9 cellular contexts compared by ENCODE assay signal in genomic region chr7:127584648-127585043, GRCh38. TPM values are rescaled to one million over a fixed set of nuclear protein-coding genes. Genes with fewer than 3 reads are reported as not detected.
DNase-seq lines count a peak whose midpoint lies in the region; ATAC-seq, FAIRE-seq and TF ChIP-seq lines count a peak whose summit lies in the region.
"Had no signal": no experiment of that assay in that cellular context is flagged by ENCODE, and none has a peak within 500 bp of the region (broad histone marks: within the 10 kb centered on the region; RNA-seq: fewer than 3 reads in every experiment).

No MANE protein-coding gene starts in this region.

- peaks cover 28 to 49% of the 10 kb centered on the region in 2 experiments; a peak in 4 of 5 replicates for H3K4me1 ChIP-seq in K562 (replicated peaks in 1 of 2; ENCODE audit: control insufficient read depth in 2 of 2, insufficient read depth in 2 of 2, low read length in 2 of 2)

- no peak for TF ChIP-seq RAD21 in K562 (CRISPR knock-in tag; conservative IDR thresholded peaks at IDR 0.05 in 1 of 2, IDR thresholded peaks at IDR 0.05 in 1 of 2)

- TF ChIP-seq POLR2A in K562 (conservative IDR thresholded peaks at IDR 0.05), result no peak

- H3K9me1 ChIP-seq in K562 (ENCODE audit: control insufficient read depth, insufficient read depth, low read length), result peaks cover 10% of the 10 kb centered on the region

- FAIRE-seq in K562 (lab: Jason Lieb, UNC) (no peak), HTR-8/SVneo (lab: Jason Lieb, UNC) (no peak)

- H3K4me3 ChIP-seq in K562, result peak overlapping the region; percentile 86

- H3K27ac Mint-ChIP-seq in activated naive CD4-positive, alpha-beta T cell treated with anti-CD3 and anti-CD28 coated beads, Interleukin-2, amount 50 U/mL, for 24 hours, result peak overlapping the region; percentile 82
- H3K27ac Mint-ChIP-seq in memory B cell, result peak overlapping the region; percentile 93
- peak overlapping the region; percentile 88 for H3K27ac Mint-ChIP-seq in type B pancreatic cell

- peak overlapping the region; percentile 92 for H3K4me2 ChIP-seq in K562 (ENCODE audit: insufficient read depth, low read length)

- no peaks in the 10 kb centered on the region for H3K27me3 ChIP-seq in K562 (ENCODE audit: control insufficient read depth in 2 of 2, insufficient read depth in 2 of 2, low read length in 2 of 2)

- 3% methylated on average over 12 of the region's 12 CpGs for WGBS in K562 (ENCODE audit: insufficient coverage, low coverage, missing lambda C conversion rate)

- peaks cover 34% of the 10 kb centered on the region for H3K79me2 ChIP-seq in K562 (ENCODE audit: control insufficient read depth, insufficient read depth, low read length)

- no peak for TF ChIP-seq EP300 in K562 (IDR thresholded peaks at IDR 0.05; ENCODE audit: low read length)

- ATAC-seq in K562 (no peak), memory B cell (ENCODE audit: low read depth) (no peak), HG03196 (IDR thresholded peaks at IDR 0.05; ENCODE audit: unreplicated experiment) (no peak)

- peaks cover 6% of the 10 kb centered on the region; the same call in 1 of the 2 replicates for H3K9me3 ChIP-seq in K562 (replicated peaks; ENCODE audit: control insufficient read depth, insufficient read depth, low read depth, low read length)

- no TSS peak for BruUV-seq in K562 (replicated peaks; lab: Mats Ljungman, UMichigan)

- peak overlapping the region; percentile 92 for H3K4me3 Mint-ChIP-seq in activated naive CD4-positive, alpha-beta T cell treated with anti-CD3 and anti-CD28 coated beads, Interleukin-2, amount 50 U/mL, for 24 hours
- peak overlapping the region; percentile 92 for H3K4me3 Mint-ChIP-seq in memory B cell
- H3K4me3 Mint-ChIP-seq in type B pancreatic cell, result peak overlapping the region; percentile 95

- H2AFZ ChIP-seq in K562 (ENCODE audit: low read depth, low read length), result peak overlapping the region; percentile 97

- no peak for DNase-seq in activated naive CD4-positive, alpha-beta T cell (lab: John Stamatoyannopoulos, UW)
- DNase-seq in K562 (ENCODE audit: extremely low read depth in 1 of 4, low spot score in 3 of 4) (no peak), memory B cell (ENCODE audit: low spot score in 2 of 2) (no peak), type B pancreatic cell (ENCODE audit: extremely low spot score, unreplicated experiment) (no peak), HTR-8/SVneo (ENCODE audit: insufficient read length, low spot score) (no peak), HPDE6-E6E7 (ENCODE audit: extremely low spot score) (no peak)

- H4K20me1 ChIP-seq in K562 (replicated peaks; ENCODE audit: control insufficient read depth, insufficient read depth, low read length), result peaks cover 15% of the 10 kb centered on the region

- CTCF ChIA-PET in K562 (lab: Yijun Ruan, JAX; ENCODE audit: low intra/inter-chr PET ratio), result no interaction called here

- H3K27ac ChIP-seq in K562 (ENCODE audit: extremely low read depth, low read depth, low read length), result peak overlapping the region; percentile 58; the same call in 1 of the 3 replicates

- no peaks in the 10 kb centered on the region for H3K9me3 Mint-ChIP-seq in activated naive CD4-positive, alpha-beta T cell treated with anti-CD3 and anti-CD28 coated beads, Interleukin-2, amount 50 U/mL, for 24 hours
- H3K9me3 Mint-ChIP-seq in memory B cell (no peaks in the 10 kb centered on the region), type B pancreatic cell (no peaks in the 10 kb centered on the region)

- peaks cover 43% of the 10 kb centered on the region for H3K36me3 ChIP-seq in K562 (ENCODE audit: control insufficient read depth, insufficient read depth, low read length)

- POLR2A ChIA-PET in K562 (lab: Yijun Ruan, JAX), result interaction anchor here (0.8 to 2.1 kb wide), 6 partner anchors 9 to 271 kb away, joined by 3 to 11 read pairs (median 6); partner anchors contain the start of gene FSCN3

- peaks cover 82% of the 10 kb centered on the region for H3K4me1 Mint-ChIP-seq in activated naive CD4-positive, alpha-beta T cell treated with anti-CD3 and anti-CD28 coated beads, Interleukin-2, amount 50 U/mL, for 24 hours
- peaks cover 42% of the 10 kb centered on the region for H3K4me1 Mint-ChIP-seq in memory B cell
- H3K4me1 Mint-ChIP-seq in type B pancreatic cell (ENCODE audit: unreplicated experiment), result peaks cover 28% of the 10 kb centered on the region

- peaks cover 7% of the 10 kb centered on the region for H3K36me3 Mint-ChIP-seq in activated naive CD4-positive, alpha-beta T cell treated with anti-CD3 and anti-CD28 coated beads, Interleukin-2, amount 50 U/mL, for 24 hours
- H3K36me3 Mint-ChIP-seq in memory B cell, result peaks cover 15% of the 10 kb centered on the region
- H3K36me3 Mint-ChIP-seq in type B pancreatic cell, result peaks cover 8% of the 10 kb centered on the region

- H3K9ac ChIP-seq in K562 (ENCODE audit: insufficient read depth in 1 of 2, low read depth in 2 of 2, low read length in 2 of 2), result peak overlapping the region; percentile 83 to 93

- in situ Hi-C loops in K562 (cut with MboI), result no loop called here

- H3K27me3 Mint-ChIP-seq in activated naive CD4-positive, alpha-beta T cell treated with anti-CD3 and anti-CD28 coated beads, Interleukin-2, amount 50 U/mL, for 24 hours, result no peaks in the 10 kb centered on the region
- no peaks in the 10 kb centered on the region for H3K27me3 Mint-ChIP-seq in memory B cell
- H3K27me3 Mint-ChIP-seq in type B pancreatic cell, result no peaks in the 10 kb centered on the region

- TF ChIP-seq CTCF in K562 (IDR thresholded peaks at IDR 0.05 in 2 of 3, conservative IDR thresholded peaks at IDR 0.05 in 1 of 3; ENCODE audit: insufficient read depth in 2 of 3, low read depth in 1 of 3, low read length in 3 of 3) (no peak), type B pancreatic cell (conservative IDR thresholded peaks at IDR 0.05) (no peak)

- intact Hi-C loops in K562 (cut with micrococcal nuclease), result loop anchor here (5.0 kb wide), 1 partner anchor 68 kb away; the partner anchor contains the start of gene SND1

RNA-seq across cellular contexts. Expression of gene GCC1, which starts 0.8 kb away (rescaled TPM):
- total RNA-seq in K562 (2011; cell fraction: chromatin; rRNA removed; ENCODE audit: low replicate concordance), result 13.3 and 16.5 TPM in 2 replicates
- total RNA-seq in K562 (2011; cell fraction: nucleolus; rRNA removed), result 12.8 and 13.8 TPM in 2 replicates
- 11.1 and 11.5 TPM in 2 replicates for total RNA-seq in K562 (2011; cell fraction: nucleoplasm; rRNA removed)
- total RNA-seq in K562 (2014; rRNA removed), result 16.5 and 19.0 TPM in 2 replicates
- total RNA-seq in K562 (2014; rRNA removed; fragmentation: Illumina TruSeq; extraction: Trizol), result 12.8 TPM in 2 replicates
- 14.1 and 15.4 TPM in 2 replicates for total RNA-seq in K562 (2015; rRNA removed; fragmentation: Illumina TruSeq; extraction: Trizol)
- total RNA-seq in K562 (2021), result 17.8 and 19.8 TPM in 2 replicates
- 5.6 and 9.0 TPM in 2 replicates for polyA plus RNA-seq in K562 (2011; rRNA removed)
- 5.6 and 6.9 TPM in 2 replicates for polyA plus RNA-seq in K562 (2011; cell fraction: cytosol; rRNA removed)
- polyA plus RNA-seq in K562 (2011; cell fraction: nucleus; rRNA removed), result 5.4 and 6.6 TPM in 2 replicates
- 11.5 and 11.7 TPM in 2 replicates for polyA plus RNA-seq in K562 (2012)
- polyA plus RNA-seq in K562 (2014; fragmentation: Illumina TruSeq; extraction: Trizol), result 10.9 and 12.3 TPM in 2 replicates
- polyA plus RNA-seq in K562 (2014; fragmentation: Nextera tagmentation; extraction: Ambion mirVana), result 1 to 10 TPM; 1.9 to 2.3 TPM
- polyA plus RNA-seq in K562 (2014; rRNA removed), result 8.4 and 9.0 TPM in 2 replicates
- 14.5 and 18.2 TPM in 2 replicates for polyA minus RNA-seq in K562 (2011; rRNA and poly(A)+ RNA removed)
- polyA minus RNA-seq in K562 (2011; cell fraction: cytosol; rRNA and poly(A)+ RNA removed), result 7.6 and 9.6 TPM in 2 replicates
- 13.7 and 16.1 TPM in 2 replicates for polyA minus RNA-seq in K562 (2011; cell fraction: nucleus; rRNA and poly(A)+ RNA removed)
- total RNA-seq in type B pancreatic cell (ENCODE audit: low replicate concordance), result 15.6 and 21.4 TPM in 2 replicates

RNA-seq across cellular contexts. Expression of gene ARF5, which starts 3.6 kb away (rescaled TPM):
- total RNA-seq in K562 (2011; cell fraction: chromatin; rRNA removed; ENCODE audit: low replicate concordance), result 28.4 and 82.6 TPM in 2 replicates
- 124 and 146 TPM in 2 replicates for total RNA-seq in K562 (2011; cell fraction: nucleolus; rRNA removed)
- total RNA-seq in K562 (2011; cell fraction: nucleoplasm; rRNA removed), result 90.9 and 91.9 TPM in 2 replicates
- 167 and 205 TPM in 2 replicates for total RNA-seq in K562 (2014; rRNA removed)
- 91.8 and 96.3 TPM in 2 replicates for total RNA-seq in K562 (2014; rRNA removed; fragmentation: Illumina TruSeq; extraction: Trizol)
- 125 and 132 TPM in 2 replicates for total RNA-seq in K562 (2015; rRNA removed; fragmentation: Illumina TruSeq; extraction: Trizol)
- total RNA-seq in K562 (2021), result 163 and 169 TPM in 2 replicates
- 168 and 233 TPM in 2 replicates for polyA plus RNA-seq in K562 (2011; rRNA removed)
- polyA plus RNA-seq in K562 (2011; cell fraction: cytosol; rRNA removed), result 350 and 694 TPM in 2 replicates
- polyA plus RNA-seq in K562 (2011; cell fraction: nucleus; rRNA removed), result 197 and 295 TPM in 2 replicates
- 144 and 197 TPM in 2 replicates for polyA plus RNA-seq in K562 (2012)
- polyA plus RNA-seq in K562 (2014; fragmentation: Illumina TruSeq; extraction: Trizol), result 122 and 170 TPM in 2 replicates
- polyA plus RNA-seq in K562 (2014; fragmentation: Nextera tagmentation; extraction: Ambion mirVana), result 10 to 100 TPM in 1 of 2 experiments, 1 to 10 TPM in 1; 8.1 to 17.3 TPM
- 244 and 290 TPM in 2 replicates for polyA plus RNA-seq in K562 (2014; rRNA removed)
- 57.9 and 71.6 TPM in 2 replicates for polyA minus RNA-seq in K562 (2011; rRNA and poly(A)+ RNA removed)
- 60.1 and 78.3 TPM in 2 replicates for polyA minus RNA-seq in K562 (2011; cell fraction: cytosol; rRNA and poly(A)+ RNA removed)
- polyA minus RNA-seq in K562 (2011; cell fraction: nucleus; rRNA and poly(A)+ RNA removed), result 31.2 and 33.3 TPM in 2 replicates
- 189 and 190 TPM in 2 replicates for total RNA-seq in type B pancreatic cell (ENCODE audit: low replicate concordance)

RNA-seq across cellular contexts. Expression of gene FSCN3, which starts 8.9 kb away (rescaled TPM):
- total RNA-seq in K562 (2011; cell fraction: chromatin; rRNA removed; ENCODE audit: low replicate concordance), result 6.8 and 9.8 TPM in 2 replicates
- total RNA-seq in K562 (2011; cell fraction: nucleolus; rRNA removed), result 9.3 and 9.5 TPM in 2 replicates
- total RNA-seq in K562 (2011; cell fraction: nucleoplasm; rRNA removed), result 9.0 and 11.7 TPM in 2 replicates
- total RNA-seq in K562 (2014; rRNA removed) (0.69 and 2.0 TPM in 2 replicates), K562 (2014; rRNA removed; fragmentation: Illumina TruSeq; extraction: Trizol) (2.0 and 3.0 TPM in 2 replicates), K562 (2015; rRNA removed; fragmentation: Illumina TruSeq; extraction: Trizol) (0.49 and 0.76 TPM in 2 replicates), K562 (2021) (0.40 and 0.55 TPM in 2 replicates), type B pancreatic cell (ENCODE audit: low replicate concordance) (1.4 and 1.6 TPM in 2 replicates)
- polyA plus RNA-seq in K562 (2011; rRNA removed) (0.21 and 0.30 TPM in 2 replicates), K562 (2014; fragmentation: Illumina TruSeq; extraction: Trizol) (1.1 and 1.7 TPM in 2 replicates), K562 (2014; fragmentation: Nextera tagmentation; extraction: Ambion mirVana) (not detected), K562 (2014; rRNA removed) (3.8 and 4.2 TPM in 2 replicates)
- polyA plus RNA-seq in K562 (2011; cell fraction: cytosol; rRNA removed), result 0.09 and 0.77 TPM in 2 replicates
- 0.95 and 1.2 TPM in 2 replicates for polyA plus RNA-seq in K562 (2011; cell fraction: nucleus; rRNA removed)
- 0.17 and 0.21 TPM in 2 replicates for polyA plus RNA-seq in K562 (2012)
- 1.3 and 1.8 TPM in 2 replicates for polyA minus RNA-seq in K562 (2011; rRNA and poly(A)+ RNA removed)
- polyA minus RNA-seq in K562 (2011; cell fraction: cytosol; rRNA and poly(A)+ RNA removed), result not detected in 2 replicates
- 2.6 and 3.2 TPM in 2 replicates for polyA minus RNA-seq in K562 (2011; cell fraction: nucleus; rRNA and poly(A)+ RNA removed)

RNA-seq across cellular contexts. Expression of gene PAX4, which starts 33.3 kb away (rescaled TPM):
- total RNA-seq in K562 (2011; cell fraction: chromatin; rRNA removed; ENCODE audit: low replicate concordance), result not detected in 2 replicates
- total RNA-seq in K562 (2011; cell fraction: nucleolus; rRNA removed), result not detected in 2 replicates
- total RNA-seq in K562 (2011; cell fraction: nucleoplasm; rRNA removed), result not detected in 2 replicates
- total RNA-seq in K562 (2014; rRNA removed) (not detected in 2 replicates), K562 (2014; rRNA removed; fragmentation: Illumina TruSeq; extraction: Trizol) (not detected in 2 replicates), K562 (2015; rRNA removed; fragmentation: Illumina TruSeq; extraction: Trizol) (not detected in 2 replicates), K562 (2021) (not detected in 2 replicates), type B pancreatic cell (ENCODE audit: low replicate concordance) (3.4 and 14.9 TPM in 2 replicates)
- polyA plus RNA-seq in K562 (2011; rRNA removed) (not detected in 2 replicates), K562 (2014; fragmentation: Illumina TruSeq; extraction: Trizol) (not detected in 2 replicates), K562 (2014; fragmentation: Nextera tagmentation; extraction: Ambion mirVana) (not detected), K562 (2014; rRNA removed) (not detected in 2 replicates)
- not detected in 2 replicates for polyA plus RNA-seq in K562 (2011; cell fraction: cytosol; rRNA removed)
- polyA plus RNA-seq in K562 (2011; cell fraction: nucleus; rRNA removed), result not detected in 2 replicates
- polyA plus RNA-seq in K562 (2012), result not detected in 2 replicates
- polyA minus RNA-seq in K562 (2011; rRNA and poly(A)+ RNA removed), result not detected in 2 replicates
- polyA minus RNA-seq in K562 (2011; cell fraction: cytosol; rRNA and poly(A)+ RNA removed), result not detected in 2 replicates
- not detected in 2 replicates for polyA minus RNA-seq in K562 (2011; cell fraction: nucleus; rRNA and poly(A)+ RNA removed)
- total RNA-seq: HT1080 had no signal
